7 cellular contexts compared by ENCODE assay signal in genomic region chr1:183025782-183026774, GRCh38. TPM values are rescaled to one million over a fixed set of nuclear protein-coding genes. Genes with fewer than 3 reads are reported as not detected.
A peak's percentile ranks its signal among the peaks of the same experiment; 100 is the strongest.
DNase-seq lines count a peak whose midpoint lies in the region; ATAC-seq and TF ChIP-seq lines count a peak whose summit lies in the region.

No MANE protein-coding gene starts in this region.

- TF ChIP-seq POLR2A in HCT116 (IDR thresholded peaks at IDR 0.05; ENCODE audit: borderline replicate concordance, extremely low read depth, insufficient read depth, insufficient read length) = no peak
- no peak for TF ChIP-seq POLR2A in Peyer's patch (IDR thresholded peaks at IDR 0.05)
- TF ChIP-seq POLR2A in spleen (IDR thresholded peaks at IDR 0.05) = no peak

- ATAC-seq in HCT116 (no peak), GM19452 (IDR thresholded peaks at IDR 0.05; ENCODE audit: unreplicated experiment) (no peak)
- no peak for ATAC-seq in activated CD8-positive, alpha-beta T cell treated with anti-CD3 and anti-CD28 coated beads, Interleukin-2, amount 10 ng/mL, durations not matched to agents 7 days and 5 days

- H3K27ac ChIP-seq in HCT116 (ENCODE audit: low read depth, low read length) = no peak overlapping the region
- peak overlapping the region in 1 of 4 donors; percentile 98 for H3K27ac ChIP-seq in Peyer's patch
- H3K27ac ChIP-seq in tibial artery = peak overlapping the region; percentile 97 to 99
- no peak overlapping the region for H3K27ac ChIP-seq in spleen

- CTCF ChIA-PET in HCT116 (lab: Charles Lee) = interaction anchor here (1.6 to 2.5 kb wide), 2 partner anchors 63 to 64 kb away, joined by 5 to 7 read pairs; no protein-coding TSS in a partner anchor
- CTCF ChIA-PET in activated CD8-positive, alpha-beta T cell treated with anti-CD3 and anti-CD28 coated beads, Interleukin-2, amount 10 ng/mL, durations not matched to agents 7 days and 5 days (lab: Charles Lee) = no interaction called here

- POLR2A ChIA-PET in HCT116 (lab: Charles Lee) = no interaction called here
- POLR2A ChIA-PET in activated CD8-positive, alpha-beta T cell treated with anti-CD3 and anti-CD28 coated beads, Interleukin-2, amount 10 ng/mL, durations not matched to agents 7 days and 5 days (lab: Charles Lee) = interaction anchor here (0.6 kb wide), 1 partner anchor 177 kb away, joined by 3 read pairs; no protein-coding TSS in a partner anchor

- TF ChIP-seq RAD21 in HCT116 (IDR thresholded peaks at IDR 0.05; ENCODE audit: low read depth) = no peak

- peaks cover 32 to 72% of the 10 kb centered on the region in 2 experiments for H3K4me1 ChIP-seq in HCT116 (ENCODE audit: control insufficient read depth in 1 of 2, insufficient read depth in 2 of 2, low read length in 2 of 2)
- H3K4me1 ChIP-seq in Peyer's patch = peaks cover 0 to 13% (median 0%) of the 10 kb centered on the region in 4 donors
- peaks cover 0 to 55% (median 21%) of the 10 kb centered on the region in 4 donors for H3K4me1 ChIP-seq in tibial artery
- peaks cover 0 to 69% (median 22%) of the 10 kb centered on the region in 6 donors for H3K4me1 ChIP-seq in spleen

- no peaks in the 10 kb centered on the region for H3K9me3 ChIP-seq in HCT116 (ENCODE audit: control insufficient read depth in 1 of 2, insufficient read depth in 1 of 2, low read depth in 1 of 2, low read length in 2 of 2)
- no peaks in the 10 kb centered on the region for H3K9me3 ChIP-seq in Peyer's patch
- no peaks in the 10 kb centered on the region for H3K9me3 ChIP-seq in tibial artery
- no peaks in the 10 kb centered on the region for H3K9me3 ChIP-seq in spleen

- no peak for TF ChIP-seq CTCF in HCT116 (IDR thresholded peaks at IDR 0.05 in 2 of 3, conservative IDR thresholded peaks at IDR 0.05 in 1 of 3; ENCODE audit: borderline replicate concordance in 1 of 3, insufficient read depth in 1 of 3, low read depth in 2 of 3, low read length in 2 of 3)
- no peak for TF ChIP-seq CTCF in Peyer's patch (IDR thresholded peaks at IDR 0.05)
- no peak for TF ChIP-seq CTCF in tibial artery (IDR thresholded peaks at IDR 0.05)
- TF ChIP-seq CTCF in spleen (IDR thresholded peaks at IDR 0.05 in 8 of 11, conservative IDR thresholded peaks at IDR 0.05 in 3 of 11) = no peak

- 0 out of 4 replicates have a peak, but pooled peaks cover 0 to 6% of the 10 kb centered on the region in 2 experiments for H3K36me3 ChIP-seq in HCT116 (ENCODE audit: control insufficient read depth in 1 of 2, insufficient read depth in 2 of 2, low read length in 2 of 2)
- H3K36me3 ChIP-seq in Peyer's patch = no peaks in the 10 kb centered on the region
- no peaks in the 10 kb centered on the region for H3K36me3 ChIP-seq in tibial artery
- no peaks in the 10 kb centered on the region for H3K36me3 ChIP-seq in spleen

- no peak overlapping the region for H3K4me3 ChIP-seq in HCT116 (replicated peaks in 1 of 2; ENCODE audit: low read depth in 1 of 2, low read length in 2 of 2)
- H3K4me3 ChIP-seq in Peyer's patch = peak overlapping the region in 3 of 4 donors; percentile 59 to 91 (median 90)
- H3K4me3 ChIP-seq in tibial artery = peak overlapping the region; percentile 77 to 86
- no peak overlapping the region for H3K4me3 ChIP-seq in spleen

- 69 to 85% (median 79%) methylated on average over 4 of the region's 4 CpGs for WGBS in spleen, 5 donors

- no peaks in the 10 kb centered on the region for H3K9me3 Mint-ChIP-seq in activated CD8-positive, alpha-beta T cell treated with anti-CD3 and anti-CD28 coated beads, Interleukin-2, amount 10 ng/mL, durations not matched to agents 7 days and 5 days (ENCODE audit: insufficient read depth)

- no peak for DNase-seq in HCT116 (ENCODE audit: low read depth, low spot score)
- no peak for DNase-seq in Peyer's patch
- peak; percentile 44 for DNase-seq in glomerular visceral epithelial cell (ENCODE audit: extremely low spot score)
- no peak for DNase-seq in tibial artery
- DNase-seq in spleen = no peak
- no peak for DNase-seq in activated CD8-positive, alpha-beta T cell treated with anti-CD3 and anti-CD28 coated beads, Interleukin-2, amount 10 ng/mL, durations not matched to agents 7 days and 5 days

- H2AFZ ChIP-seq in HCT116 (ENCODE audit: low read depth, low read length, poor library complexity, severe bottlenecking) = no peak overlapping the region

- H3K9ac ChIP-seq in HCT116 (ENCODE audit: low read length) = no peak overlapping the region

- H3K4me3 Mint-ChIP-seq in activated CD8-positive, alpha-beta T cell treated with anti-CD3 and anti-CD28 coated beads, Interleukin-2, amount 10 ng/mL, durations not matched to agents 7 days and 5 days = no peak overlapping the region

- BruUV-seq in HCT116 (replicated peaks; lab: Mats Ljungman, UMichigan) = no TSS peak

- no peaks in the 10 kb centered on the region for H3K36me3 Mint-ChIP-seq in activated CD8-positive, alpha-beta T cell treated with anti-CD3 and anti-CD28 coated beads, Interleukin-2, amount 10 ng/mL, durations not matched to agents 7 days and 5 days (ENCODE audit: low read depth)

- H3K27me3 ChIP-seq in HCT116 (ENCODE audit: insufficient read depth, low read length) = no peaks in the 10 kb centered on the region
- no peaks in the 10 kb centered on the region for H3K27me3 ChIP-seq in Peyer's patch
- H3K27me3 ChIP-seq in tibial artery = no peaks in the 10 kb centered on the region
- H3K27me3 ChIP-seq in spleen (replicated peaks in 1 of 7) = peaks cover 0 to 40% (median 10%) of the 10 kb centered on the region in 7 donors

- peaks cover 11% of the 10 kb centered on the region for H3K4me1 Mint-ChIP-seq in activated CD8-positive, alpha-beta T cell treated with anti-CD3 and anti-CD28 coated beads, Interleukin-2, amount 10 ng/mL, durations not matched to agents 7 days and 5 days (ENCODE audit: low read depth)

- RAD21 ChIA-PET in HCT116 (lab: Charles Lee; ENCODE audit: low non-redundant PET in 1 of 2, low total read pairs in 2 of 2, uncharacterized antibody in 2 of 2, unreplicated experiment in 2 of 2) = no interaction called here

- H3K27me3 Mint-ChIP-seq in activated CD8-positive, alpha-beta T cell treated with anti-CD3 and anti-CD28 coated beads, Interleukin-2, amount 10 ng/mL, durations not matched to agents 7 days and 5 days (ENCODE audit: low read depth) = peaks cover 73% of the 10 kb centered on the region

- peaks cover 65% of the 10 kb centered on the region for H3K79me2 ChIP-seq in HCT116 (ENCODE audit: insufficient read depth, low read length)

- H3K4me2 ChIP-seq in HCT116 (ENCODE audit: low read length) = peak overlapping the region; percentile 92; the same call in 1 of the 2 replicates

- no peak overlapping the region for H3K27ac Mint-ChIP-seq in activated CD8-positive, alpha-beta T cell treated with anti-CD3 and anti-CD28 coated beads, Interleukin-2, amount 10 ng/mL, durations not matched to agents 7 days and 5 days

- H4K20me1 ChIP-seq in HCT116 (ENCODE audit: insufficient read depth) = no peaks in the 10 kb centered on the region

- intact Hi-C loops in HCT116 (cut with micrococcal nuclease) (no loop called here), tibial artery (cut with DNase I; ENCODE audit: low total_unique reads) (loop anchor here (10.0 kb wide), 1 partner anchor 199 kb away; no protein-coding TSS in a partner anchor), spleen (cut with DNase I; ENCODE audit: low total_unique reads) (no loop called here)

- H3K9me2 ChIP-seq in HCT116 (ENCODE audit: insufficient read depth) = no peaks in the 10 kb centered on the region

TF ChIP-seq in HCT116, 20 proteins besides CTCF, POLR2A, EP300 and RAD21 (continues in another document):
- no peak for TF ChIP-seq ZBTB33 (IDR thresholded peaks at IDR 0.05; ENCODE audit: extremely low read depth, insufficient replicate concordance, low read length)
- TF ChIP-seq YY1 (IDR thresholded peaks at IDR 0.05; ENCODE audit: extremely low read depth, insufficient replicate concordance, low read depth, low read length) = no peak
- TF ChIP-seq ZNF274 (IDR thresholded peaks at IDR 0.05; ENCODE audit: low read depth, low read length) = no peak
- TF ChIP-seq TCF7L2 (IDR thresholded peaks at IDR 0.05; ENCODE audit: borderline replicate concordance, extremely low read depth, insufficient read depth, insufficient read length) = no peak
- no peak for TF ChIP-seq MAX (IDR thresholded peaks at IDR 0.05)
- TF ChIP-seq ATF3 (IDR thresholded peaks at IDR 0.05) = no peak
- no peak for TF ChIP-seq EGR1 (IDR thresholded peaks at IDR 0.05; ENCODE audit: low read depth)

RNA-seq across cellular contexts. Expression of gene LAMC1, which starts 2.9 kb away (rescaled TPM):
- total RNA-seq in HCT116 (2021; ENCODE audit: unreplicated experiment) (61.2 TPM), Peyer's patch (100 to 1,000 TPM in 3 of 4 donors, 10 to 100 TPM in 1; 46.4 to 291 (median 121) TPM), spleen (10 to 100 TPM; 21.8 to 38.5 (median 35.1) TPM)
- 37.6 and 52.3 TPM in 2 replicates for polyA plus RNA-seq in HCT116 (2012)
- 1 to 10 TPM; 2.7 to 4.9 (median 4.5) TPM for polyA plus RNA-seq in spleen
- total RNA-seq in activated CD8-positive, alpha-beta T cell treated with anti-CD3 and anti-CD28 coated beads, Interleukin-2, amount 10 ng/mL, durations not matched to agents 7 days and 5 days = not detected

Comparison
In these comparisons a context has a peak if more than half of its experiments do, and no peak if none do; other contexts are left out.
1. H3K27ac ChIP-seq: peak in tibial artery (2 of 2); none in HCT116 (single experiment) and spleen (0 of 8).
2. H3K4me3 ChIP-seq: peak in Peyer's patch (3 of 4) and tibial artery (2 of 2); none in HCT116 (0 of 2) and spleen (0 of 8).
3. RNA of gene LAMC1, which starts 2.9 kb away (total RNA-seq): 46.4 to 291 TPM in Peyer's patch, 61.2 TPM in HCT116 (single experiment) and 21.8 to 38.5 TPM in spleen; not detected in activated CD8-positive, alpha-beta T cell treated with anti-CD3 and anti-CD28 coated beads, Interleukin-2, amount 10 ng/mL, durations not matched to agents 7 days and 5 days; every median in the first group is over 10 times any median in the second.